In genomic region chr6:36908758-36909157, GRCh38 we compare ENCODE assay signal across 1 cellular context.
TF ChIP-seq lines count a peak whose summit lies in the region.

No MANE protein-coding gene starts in this region.

TF ChIP-seq in K562, 482 proteins besides CTCF, POLR2A, EP300 and RAD21 (continues in another document):
- TF ChIP-seq ATF3 (IDR thresholded peaks at IDR 0.05) (peak; percentile 94), ATF3 (CRISPR knock-in tag; conservative IDR thresholded peaks at IDR 0.05) (no peak; the same call in 1 of the 2 replicates), ZNF75A (CRISPR knock-in tag; IDR thresholded peaks at IDR 0.05) (no peak), TAL1 (IDR thresholded peaks at IDR 0.05) (peak; percentile 67), CBFA2T3 (IDR thresholded peaks at IDR 0.05) (peak; percentile 74), TCF3 (CRISPR knock-in tag; IDR thresholded peaks at IDR 0.05) (peak; percentile 73), MTA2 (IDR thresholded peaks at IDR 0.05; ENCODE audit: low read depth) (peak; percentile 54; the same call in 1 of the 2 replicates), C11orf30 (IDR thresholded peaks at IDR 0.05; ENCODE audit: low read depth) (peak; percentile 80), CBFA2T2 (conservative IDR thresholded peaks at IDR 0.05) (peak; percentile 54), KDM1A (IDR thresholded peaks at IDR 0.05) (peak; percentile 39 to 61), TSC22D4 (tag; IDR thresholded peaks at IDR 0.05) (no peak), RFX1 (IDR thresholded peaks at IDR 0.05) (no peak), NCOR1 (IDR thresholded peaks at IDR 0.05) (0 out of 2 replicates have a peak, but pooled peaks have one; percentile 36), GABPA (tag; conservative IDR thresholded peaks at IDR 0.05; ENCODE audit: low read depth) (no peak), ZEB2 (IDR thresholded peaks at IDR 0.05) (peak; percentile 64; the same call in 1 of the 2 replicates), MAFG (tag; conservative IDR thresholded peaks at IDR 0.05) (peak; percentile 81), RAD51 (IDR thresholded peaks at IDR 0.05; ENCODE audit: borderline replicate concordance, low read depth) (0 out of 2 replicates have a peak, but pooled peaks have one; percentile 16), MAFF (IDR thresholded peaks at IDR 0.05; ENCODE audit: low read length) (peak; percentile 53; the same call in 1 of the 2 replicates), ZBTB5 (IDR thresholded peaks at IDR 0.05) (no peak), ZNF316 (IDR thresholded peaks at IDR 0.05) (peak; percentile 76), BRF2 (IDR thresholded peaks at IDR 0.05; ENCODE audit: borderline replicate concordance, insufficient read depth, insufficient read length) (no peak), FOSL1 (tag; conservative IDR thresholded peaks at IDR 0.05) (peak; percentile 62; the same call in 1 of the 2 replicates), ATF7 (IDR thresholded peaks at IDR 0.05) (peak; percentile 95), HCFC1 (IDR thresholded peaks at IDR 0.05; ENCODE audit: low read depth, low read length) (no peak), WHSC1 (IDR thresholded peaks at IDR 0.05; ENCODE audit: low read length) (no peak), MNT (conservative IDR thresholded peaks at IDR 0.05) (peak in 1 of 2 experiments; percentile 43; a peak in 2 of 4 replicates), CHD1 (IDR thresholded peaks at IDR 0.05; ENCODE audit: low read length) (no peak), USF2 (CRISPR knock-in tag; IDR thresholded peaks at IDR 0.05) (peak; percentile 27; the same call in 1 of the 2 replicates), ZNF184 (CRISPR knock-in tag; IDR thresholded peaks at IDR 0.05) (no peak), IRF2 (CRISPR knock-in tag; IDR thresholded peaks at IDR 0.05) (no peak), MAX (CRISPR knock-in tag; IDR thresholded peaks at IDR 0.05) (no peak), ARID1B (IDR thresholded peaks at IDR 0.05) (peak; percentile 84), JUND (IDR thresholded peaks at IDR 0.05; ENCODE audit: borderline replicate concordance, low read depth, low read length) (peak; percentile 83), JUND (tag; IDR thresholded peaks at IDR 0.05; ENCODE audit: borderline replicate concordance, low read depth, low read length) (peak; percentile 90), FOXP1 (CRISPR knock-in tag; IDR thresholded peaks at IDR 0.05) (no peak), RERE (CRISPR knock-in tag; IDR thresholded peaks at IDR 0.05; ENCODE audit: borderline replicate concordance) (no peak), ZNF592 (IDR thresholded peaks at IDR 0.05) (no peak), DPF2 (IDR thresholded peaks at IDR 0.05) (peak; percentile 64), ZNF124 (CRISPR knock-in tag; IDR thresholded peaks at IDR 0.05) (no peak), HDAC2 (IDR thresholded peaks at IDR 0.05) (0 out of 2 replicates have a peak, but pooled peaks have one; percentile 26), SMARCE1 (IDR thresholded peaks at IDR 0.05) (peak; percentile 51; the same call in 1 of the 2 replicates), MYNN (IDR thresholded peaks at IDR 0.05) (no peak), MYNN (CRISPR knock-in tag; IDR thresholded peaks at IDR 0.05) (no peak), E2F4 (CRISPR knock-in tag; IDR thresholded peaks at IDR 0.05; ENCODE audit: low read depth) (no peak), MECOM (CRISPR knock-in tag; IDR thresholded peaks at IDR 0.05) (peak; percentile 95), ATF1 (CRISPR knock-in tag; IDR thresholded peaks at IDR 0.05) (no peak), ATF1 (tag; IDR thresholded peaks at IDR 0.05) (0 out of 2 replicates have a peak, but pooled peaks have one; percentile 17), SMC3 (conservative IDR thresholded peaks at IDR 0.05; ENCODE audit: insufficient read depth, low read depth, low read length) (no peak), ESRRA (IDR thresholded peaks at IDR 0.05; ENCODE audit: borderline replicate concordance, low read depth) (peak; percentile 55; the same call in 1 of the 2 replicates)
